7 cellular contexts compared by ENCODE assay signal in genomic region chr10:84375011-84375410, GRCh38. TPM values are rescaled to one million over a fixed set of nuclear protein-coding genes. Genes with fewer than 3 reads are reported as not detected.
A peak's percentile ranks its signal among the peaks of the same experiment; 100 is the strongest.
DNase-seq lines count a peak whose midpoint lies in the region; ATAC-seq and TF ChIP-seq lines count a peak whose summit lies in the region.

No MANE protein-coding gene starts in this region.

- DNase-seq in DMS53 treated with DMSO at 0.1 percent for 48 hours (lab: John Stamatoyannopoulos, UW; ENCODE audit: unreplicated experiment) (peak; percentile 55), MM.1S (peak; percentile 49), T follicular helper cell (ENCODE audit: low read depth) (peak; percentile 6), endothelial cell (ENCODE audit: low spot score) (peak; percentile 54), nephron progenitor cell (peak; percentile 19)

- no peaks in the 10 kb centered on the region for H3K27me3 ChIP-seq in MM.1S (replicated peaks; ENCODE audit: insufficient read depth, low read length)

- no peak overlapping the region for H3K4me3 ChIP-seq in MM.1S (ENCODE audit: low read length)

- no peaks in the 10 kb centered on the region for H3K4me1 ChIP-seq in MM.1S (ENCODE audit: low read length)

- no peak overlapping the region for H3K4me3 Mint-ChIP-seq in endothelial cell (ENCODE audit: unreplicated experiment)
- H3K4me3 Mint-ChIP-seq in nephron progenitor cell, result no peak overlapping the region

- no peaks in the 10 kb centered on the region for H4K20me1 ChIP-seq in MM.1S (ENCODE audit: insufficient read depth, low read length)

- ATAC-seq in GM19043 (IDR thresholded peaks at IDR 0.05; ENCODE audit: low read depth, unreplicated experiment), result peak; percentile 71
- ATAC-seq in GM19324 (IDR thresholded peaks at IDR 0.05; ENCODE audit: low FRiP score, unreplicated experiment), result no peak

- H3F3A ChIP-seq in MM.1S (ENCODE audit: insufficient read depth, low read length), result no peaks in the 10 kb centered on the region

- TF ChIP-seq CTCF in MM.1S (IDR thresholded peaks at IDR 0.05; ENCODE audit: low read length), result peak; percentile 71
- peak; percentile 76 for TF ChIP-seq CTCF in endothelial cell (IDR thresholded peaks at IDR 0.05; ENCODE audit: unreplicated experiment)
- peak; percentile 61 for TF ChIP-seq CTCF in nephron progenitor cell (IDR thresholded peaks at IDR 0.05)

- no peaks in the 10 kb centered on the region for H3K4me1 Mint-ChIP-seq in endothelial cell (ENCODE audit: unreplicated experiment)
- no peaks in the 10 kb centered on the region for H3K4me1 Mint-ChIP-seq in nephron progenitor cell

- H3K9me3 Mint-ChIP-seq in endothelial cell (ENCODE audit: unreplicated experiment) (no peaks in the 10 kb centered on the region), nephron progenitor cell (no peaks in the 10 kb centered on the region)

- no peaks in the 10 kb centered on the region for H3K36me3 ChIP-seq in MM.1S (replicated peaks; ENCODE audit: insufficient read depth, low read length)

- H3K79me2 ChIP-seq in MM.1S (ENCODE audit: low read length), result no peaks in the 10 kb centered on the region

- H2AFZ ChIP-seq in MM.1S (ENCODE audit: low read length), result no peak overlapping the region

- no peaks in the 10 kb centered on the region for H3K9me2 ChIP-seq in MM.1S (replicated peaks; ENCODE audit: insufficient read depth, low read length)

- H3K9ac ChIP-seq in MM.1S (ENCODE audit: low read length), result no peak overlapping the region

- H3K36me3 Mint-ChIP-seq in endothelial cell (ENCODE audit: low read depth, unreplicated experiment) (no peaks in the 10 kb centered on the region), nephron progenitor cell (ENCODE audit: low read depth) (peaks cover 32% of the 10 kb centered on the region)

- H3K27ac ChIP-seq in MM.1S (ENCODE audit: low read length), result no peak overlapping the region

- no peak overlapping the region for H3K4me2 ChIP-seq in MM.1S (ENCODE audit: low read depth, low read length)

- no peaks in the 10 kb centered on the region for H3K9me3 ChIP-seq in MM.1S (replicated peaks; ENCODE audit: insufficient read depth, low read length)

- H3K27ac Mint-ChIP-seq in endothelial cell (ENCODE audit: unreplicated experiment) (no peak overlapping the region), nephron progenitor cell (no peak overlapping the region)

- H3K27me3 Mint-ChIP-seq in endothelial cell (ENCODE audit: unreplicated experiment), result no peaks in the 10 kb centered on the region
- H3K27me3 Mint-ChIP-seq in nephron progenitor cell (ENCODE audit: low read depth, poor library complexity), result no peaks in the 10 kb centered on the region

RNA-seq across cellular contexts. Expression of gene CCSER2, which starts 46.6 kb away (rescaled TPM):
- 80.2 TPM for total RNA-seq in endothelial cell (ENCODE audit: unreplicated experiment)
